ENCODE assay signal across 12 cellular contexts in genomic region chr19:48787331-48787730, GRCh38. TPM values are rescaled to one million over a fixed set of nuclear protein-coding genes. Genes with fewer than 3 reads are reported as not detected.
"Had no signal": no experiment of that assay in that cellular context is flagged by ENCODE, and none has a peak within 500 bp of the region (broad histone marks: within the 10 kb centered on the region; RNA-seq: fewer than 3 reads in every experiment).

No MANE protein-coding gene starts in this region.

RNA-seq across cellular contexts. Expression of gene FGF21, which starts 32.0 kb away (rescaled TPM):
- total RNA-seq: activated CD4-positive, alpha-beta T cell treated with anti-CD3 and anti-CD28 coated beads, Interleukin-2, amount 10 ng/mL, durations not matched to agents 24 days and 14 days; activated CD8-positive, alpha-beta memory T cell treated with anti-CD3 and anti-CD28 coated beads for 36 hours; activated CD8-positive, alpha-beta T cell treated with anti-CD3 and anti-CD28 coated beads for 36 hours; activated naive CD8-positive, alpha-beta T cell treated with anti-CD3 and anti-CD28 coated beads for 36 hours; activated T-cell treated with anti-CD3 and anti-CD28 coated beads, Interleukin-2, amount 50 U/mL, for 72 hours; activated T-helper 17 cell treated with anti-CD3 and anti-CD28 coated beads, Interleukin-2, amount 50 U/mL, for 72 hours; aorta; cardiac muscle cell; RPMI7951; SJCRH30; T-helper 1 cell treated with Interleukin-12 subunit alpha and Interleukin-12 subunit beta and Interleukin-4 antibody, amounts not matched to agents 30 ng/mL and 1 ng/mL, for 36 hours; T-helper 2 cell treated with Interferon-gamma antibody and Interleukin-4, amounts not matched to agents 100 ng/mL and 5 ng/mL, for 36 hours had no signal
- polyA plus RNA-seq: aorta, cardiac muscle cell had no signal

RNA-seq across cellular contexts. Expression of gene FUT1, which starts 34.9 kb away (rescaled TPM):
- total RNA-seq: SJCRH30 had no signal
- polyA plus RNA-seq: cardiac muscle cell had no signal

RNA-seq across cellular contexts. Expression of gene IZUMO1, which starts 40.6 kb away (rescaled TPM):
- total RNA-seq: activated CD8-positive, alpha-beta memory T cell treated with anti-CD3 and anti-CD28 coated beads for 36 hours; activated CD8-positive, alpha-beta T cell treated with anti-CD3 and anti-CD28 coated beads for 36 hours; activated naive CD8-positive, alpha-beta T cell treated with anti-CD3 and anti-CD28 coated beads for 36 hours; activated T-helper 17 cell treated with anti-CD3 and anti-CD28 coated beads, Interleukin-2, amount 50 U/mL, for 72 hours; cardiac muscle cell; SJCRH30; T-helper 1 cell treated with Interleukin-12 subunit alpha and Interleukin-12 subunit beta and Interleukin-4 antibody, amounts not matched to agents 30 ng/mL and 1 ng/mL, for 36 hours; T-helper 2 cell treated with Interferon-gamma antibody and Interleukin-4, amounts not matched to agents 100 ng/mL and 5 ng/mL, for 36 hours had no signal
- polyA plus RNA-seq: cardiac muscle cell had no signal
